Comparison of ENCODE assay signal across 9 cellular contexts in the genomic region with DNA sequence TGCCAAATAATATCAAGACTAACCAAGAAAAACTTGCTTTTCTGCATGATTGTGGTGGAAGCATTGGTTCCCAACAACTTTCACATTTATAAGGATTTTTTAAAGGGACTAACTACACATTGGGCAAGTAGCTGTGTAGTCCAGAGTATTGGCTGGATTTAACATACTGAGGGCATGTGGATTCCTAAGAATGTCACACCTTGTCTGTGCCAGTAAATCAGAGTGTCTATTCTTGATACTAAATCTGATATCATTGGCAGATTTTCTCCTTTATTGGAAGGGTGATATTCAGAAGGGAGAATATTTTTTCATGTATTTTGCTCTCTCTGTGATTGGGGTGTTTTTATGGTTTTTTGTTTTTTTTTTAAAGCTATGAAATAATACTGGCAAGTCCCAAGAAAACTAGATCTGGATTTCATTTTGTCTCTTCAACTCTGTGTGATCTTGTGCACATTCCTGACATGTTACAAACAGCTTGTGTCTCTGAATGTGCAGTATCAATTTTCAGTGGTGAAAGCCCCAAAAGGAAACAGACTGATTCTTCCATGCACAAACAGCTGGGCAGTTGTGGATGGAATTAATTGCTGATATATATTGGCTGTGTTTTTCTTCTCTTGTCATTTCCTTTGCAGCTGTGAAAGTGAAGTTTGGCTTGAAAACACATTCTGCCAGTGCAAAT.
A peak's percentile ranks its signal among the peaks of the same experiment; 100 is the strongest.
DNase-seq lines count a peak whose midpoint lies in the region; TF ChIP-seq lines count a peak whose summit lies in the region.
"Had no signal": no experiment of that assay in that cellular context is flagged by ENCODE, and none has a peak within 500 bp of the region (broad histone marks: within the 10 kb centered on the region; RNA-seq: fewer than 3 reads in every experiment).

No MANE protein-coding gene starts in this region.

- peaks cover 78% of the 10 kb centered on the region for H3K4me1 Mint-ChIP-seq in activated CD4-positive, alpha-beta T cell treated with anti-CD3 and anti-CD28 coated beads, Interleukin-2, amount 10 ng/mL, durations not matched to agents 24 days and 14 days

- H3K36me3 ChIP-seq in hepatocyte (replicated peaks; ENCODE audit: insufficient read depth, low read depth) (no peaks in the 10 kb centered on the region), thyroid gland (no peaks in the 10 kb centered on the region)

- H3K4me2 ChIP-seq in hepatocyte = peak overlapping the region; percentile 29

- intact Hi-C loops in activated CD4-positive, alpha-beta T cell treated with anti-CD3 and anti-CD28 coated beads, Interleukin-2, amount 10 ng/mL, durations not matched to agents 24 days and 14 days (cut with micrococcal nuclease) = loop anchor here (5.0 to 10.0 kb wide), 2 partner anchors 153 to 790 kb away; partner anchors contain the start of gene XPNPEP1
- intact Hi-C loops in thyroid gland (cut with DNase I) = loop anchor here (10.0 kb wide), 1 partner anchor 70 kb away; the partner anchor contains the start of gene ADD3

- TF ChIP-seq CTCF in hepatocyte (IDR thresholded peaks at IDR 0.05; ENCODE audit: poor library complexity) = no peak
- TF ChIP-seq CTCF in thyroid gland (IDR thresholded peaks at IDR 0.05) = no peak

- H3K27ac ChIP-seq in hepatocyte (peak overlapping the region; percentile 64), thyroid gland (peak overlapping the region; percentile 25 to 77 (median 53))

- no peak for TF ChIP-seq POLR2A in thyroid gland (IDR thresholded peaks at IDR 0.05)

- no peaks in the 10 kb centered on the region for H3K9me2 ChIP-seq in hepatocyte (replicated peaks; ENCODE audit: insufficient read depth)

- H3K79me2 ChIP-seq in hepatocyte = peaks cover 87% of the 10 kb centered on the region

- H4K20me1 ChIP-seq in hepatocyte (ENCODE audit: insufficient read depth, poor library complexity, severe bottlenecking) = no peaks in the 10 kb centered on the region

- no peak overlapping the region for H2AFZ ChIP-seq in hepatocyte

- H3K27me3 ChIP-seq in hepatocyte (no peaks in the 10 kb centered on the region), thyroid gland (no peaks in the 10 kb centered on the region)

- H3K4me1 ChIP-seq in hepatocyte (ENCODE audit: insufficient read depth) (peaks cover 57% of the 10 kb centered on the region), thyroid gland (peaks cover 68 to 73% of the 10 kb centered on the region in 2 donors)

- peaks cover 4% of the 10 kb centered on the region for H3K36me3 Mint-ChIP-seq in activated CD4-positive, alpha-beta T cell treated with anti-CD3 and anti-CD28 coated beads, Interleukin-2, amount 10 ng/mL, durations not matched to agents 24 days and 14 days (ENCODE audit: low read depth)

- H3K27me3 Mint-ChIP-seq in activated CD4-positive, alpha-beta T cell treated with anti-CD3 and anti-CD28 coated beads, Interleukin-2, amount 10 ng/mL, durations not matched to agents 24 days and 14 days = no peaks in the 10 kb centered on the region

- H3K9me3 ChIP-seq in hepatocyte (ENCODE audit: low read depth) (no peaks in the 10 kb centered on the region), thyroid gland (no peaks in the 10 kb centered on the region)

- peak overlapping the region; percentile 73 for H3K27ac Mint-ChIP-seq in activated CD4-positive, alpha-beta T cell treated with anti-CD3 and anti-CD28 coated beads, Interleukin-2, amount 10 ng/mL, durations not matched to agents 24 days and 14 days

- no peaks in the 10 kb centered on the region for H3K9me3 Mint-ChIP-seq in activated CD4-positive, alpha-beta T cell treated with anti-CD3 and anti-CD28 coated beads, Interleukin-2, amount 10 ng/mL, durations not matched to agents 24 days and 14 days

- H3K4me3 ChIP-seq in hepatocyte = no peak overlapping the region
- H3K4me3 ChIP-seq in thyroid gland (replicated peaks in 1 of 3) = no peak overlapping the region

- DNase-seq in activated CD4-positive, alpha-beta T cell treated with anti-CD3 and anti-CD28 coated beads, Interleukin-2, amount 10 ng/mL, durations not matched to agents 24 days and 14 days = no peak
- no peak for DNase-seq in activated CD4-positive, alpha-beta T cell treated with anti-CD3 and anti-CD28 coated beads, Interleukin-2, amount 50 U/mL, for 48 hours
- DNase-seq in amniotic epithelial cell (ENCODE audit: low read depth) (peak; percentile 49), hepatocyte (ENCODE audit: low spot score) (no peak), thyroid gland (no peak)
- DNase-seq in stimulated activated CD4-positive, alpha-beta T cell treated with anti-CD3 and anti-CD28 coated beads, Interleukin-2, amount 100 ng/mL, for 24 hours = no peak
- no peak for DNase-seq in stimulated activated CD4-positive, alpha-beta T cell treated with anti-CD3 and anti-CD28 coated beads, Interleukin-4, amount 100 ng/mL, for 4 hours
- DNase-seq in activated CD4-positive, alpha-beta T cell treated with anti-CD3 and anti-CD28 coated beads, Interleukin-2, amount 50 U/mL, for 4 hours = no peak
- DNase-seq: DMS79 had no signal

- peak overlapping the region; percentile 62 for H3K4me3 Mint-ChIP-seq in activated CD4-positive, alpha-beta T cell treated with anti-CD3 and anti-CD28 coated beads, Interleukin-2, amount 10 ng/mL, durations not matched to agents 24 days and 14 days
